ENCODE assay signal across 32 cellular contexts in the genomic region with DNA sequence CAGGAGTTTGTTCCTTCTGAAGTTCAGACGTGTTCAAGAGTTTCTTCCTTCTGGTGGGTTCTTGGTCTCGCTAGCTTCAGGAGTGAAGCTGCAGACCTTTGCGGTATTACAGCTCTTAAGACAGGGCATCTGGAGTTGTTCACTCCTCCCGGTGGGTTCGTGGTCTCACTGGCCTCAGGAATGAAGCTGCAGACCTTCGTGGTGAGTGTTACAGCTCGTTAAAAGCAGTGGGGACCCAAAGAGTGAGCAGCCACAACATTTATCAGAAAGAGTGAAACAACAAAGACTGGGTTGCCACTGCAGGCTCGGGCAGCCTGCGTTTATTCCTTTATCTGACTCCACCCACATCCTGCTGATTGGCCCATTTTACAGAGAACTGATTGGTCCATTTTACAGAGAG.
"Had no signal": no experiment of that assay in that cellular context is flagged by ENCODE, and none has a peak within 500 bp of the region (broad histone marks: within the 10 kb centered on the region; RNA-seq: fewer than 3 reads in every experiment).

No MANE protein-coding gene starts in this region.

- H3K27ac ChIP-seq: cardiac muscle cell, SJCRH30, SK-N-MC, VCaP had no signal

- H3K9me3 ChIP-seq: MG63, SJCRH30 had no signal

- H3K36me3 ChIP-seq: cardiac muscle cell, MG63, SJCRH30 had no signal

- H3K4me3 ChIP-seq: cardiac muscle cell, MG63, SJCRH30, SK-N-MC had no signal

- ATAC-seq: activated CD8-positive, alpha-beta memory T cell treated with anti-CD3 and anti-CD28 coated beads, Interleukin-2, amount 10 ng/mL, durations not matched to agents 7 days and 5 days; activated naive CD8-positive, alpha-beta T cell treated with anti-CD3 and anti-CD28 coated beads, Interleukin-2, amount 50 U/mL, for 24 hours; Panc1 had no signal

- DNase-seq: activated B cell treated with CpG ODN at 0.5 μM for 24 hours; activated CD4-positive, alpha-beta memory T cell treated with anti-CD3 and anti-CD28 coated beads, Interleukin-2, amount 10 ng/mL, durations not matched to agents 7 days and 5 days; activated CD4-positive, alpha-beta T cell treated with anti-CD3 and anti-CD28 coated beads for 48 hours; activated CD4-positive, CD25-positive, alpha-beta regulatory T cell treated with anti-CD3 and anti-CD28 coated beads, Interleukin-2, amount 50 U/mL, for 72 hours; activated CD8-positive, alpha-beta memory T cell treated with anti-CD3 and anti-CD28 coated beads for 24 hours; activated CD8-positive, alpha-beta memory T cell treated with anti-CD3 and anti-CD28 coated beads, Interleukin-2, amount 10 ng/mL, durations not matched to agents 7 days and 5 days; activated CD8-positive, alpha-beta memory T cell treated with anti-CD3 and anti-CD28 coated beads, Interleukin-2, amount 50 U/mL, for 48 hours; activated effector memory CD4-positive, alpha-beta T cell treated with Interleukin-2 at 50 U/mL for 16 hours; activated naive CD4-positive, alpha-beta T cell treated with anti-CD3 and anti-CD28 coated beads, Interleukin-2, amount 10 ng/mL, durations not matched to agents 7 days and 5 days; activated naive CD8-positive, alpha-beta T cell treated with anti-CD3 and anti-CD28 coated beads, Interleukin-2, amount 50 U/mL, for 24 hours; activated T-cell treated with anti-CD3 and anti-CD28 coated beads, Interleukin-2, amount 50 U/mL, for 48 hours; anterior cingulate cortex; Karpas-422; KBM-7; MG63; MV-4-11; NCI-H1092; NCI-H1436 treated with DMSO at 0.1 percent for 48 hours; NCI-H1694 treated with DMSO at 0.1 percent for 48 hours; NCI-H2029; NCI-H2171; NCI-H510A; NCI-H526; NCI-H748 treated with DMSO at 0.1 percent for 48 hours; OCI-M1; SHP77; SJCRH30; T1000 had no signal

- H3K27me3 ChIP-seq: cardiac muscle cell, MG63, SJCRH30 had no signal
